ENCODE assay signal across 13 cellular contexts in genomic region chr1:100449477-100449876, GRCh38.
DNase-seq lines count a peak whose midpoint lies in the region; ATAC-seq and TF ChIP-seq lines count a peak whose summit lies in the region.
"Had no signal": no experiment of that assay in that cellular context is flagged by ENCODE, and none has a peak within 500 bp of the region (broad histone marks: within the 10 kb centered on the region; RNA-seq: fewer than 3 reads in every experiment).

No MANE protein-coding gene starts in this region.

- H4K20me1 ChIP-seq in H9 (ENCODE audit: control insufficient read depth, insufficient read depth, insufficient read length) = no peaks in the 10 kb centered on the region

- no peak overlapping the region for H2BK12ac ChIP-seq in H9 (ENCODE audit: insufficient read length, low read depth, low read length)

- H3K36me3 Mint-ChIP-seq in central memory CD8-positive, alpha-beta T cell (ENCODE audit: insufficient read depth) = peaks cover 15% of the 10 kb centered on the region
- no peaks in the 10 kb centered on the region; a peak in 1 of 7 replicates for H3K36me3 Mint-ChIP-seq in H9 (ENCODE audit: insufficient read depth in 1 of 3, low read depth in 3 of 3)
- no peaks in the 10 kb centered on the region for H3K36me3 Mint-ChIP-seq in WTC11

- H3K4ac ChIP-seq in H9 (ENCODE audit: low read depth, low read length) = no peak overlapping the region

- no peak overlapping the region for H2BK20ac ChIP-seq in H9 (ENCODE audit: low read depth, low read length, poor library complexity, severe bottlenecking)

- no peaks in the 10 kb centered on the region for H3K23me2 ChIP-seq in H9 (ENCODE audit: insufficient read length, low read depth, low read length, poor library complexity, severe bottlenecking)

- H3K4me3 Mint-ChIP-seq in central memory CD8-positive, alpha-beta T cell = peak overlapping the region; percentile 40
- H3K4me3 Mint-ChIP-seq in H9 = no peak overlapping the region
- H3K4me3 Mint-ChIP-seq in WTC11 = no peak overlapping the region

- no peak overlapping the region for H3K18ac ChIP-seq in H9 (ENCODE audit: insufficient read length, low read depth, low read length)

- no peaks in the 10 kb centered on the region for H3K9me3 ChIP-seq in H9 (ENCODE audit: control insufficient read depth, low read depth, low read length)
- H3K9me3 ChIP-seq: gastrocnemius medialis had no signal

- no peak overlapping the region for H3K9ac ChIP-seq in H9 (ENCODE audit: extremely low read depth, insufficient read length, low read length)

- TF ChIP-seq POLR2A in GM18505 (IDR thresholded peaks at IDR 0.05; ENCODE audit: borderline replicate concordance, extremely low read depth, insufficient read depth, insufficient read length) = no peak

- no peak overlapping the region for H4K5ac ChIP-seq in H9 (ENCODE audit: insufficient read length, low read depth, low read length)

- H3K27ac Mint-ChIP-seq in central memory CD8-positive, alpha-beta T cell (ENCODE audit: low read depth) = peak overlapping the region; percentile 58
- H3K27ac Mint-ChIP-seq in H9 = peak overlapping the region in 1 of 3 experiments; percentile 11; a peak in 2 of 7 replicates
- no peak overlapping the region for H3K27ac Mint-ChIP-seq in WTC11

- H2BK15ac ChIP-seq in H9 (ENCODE audit: low read depth, low read length) = no peak overlapping the region

- no peak overlapping the region for H3T11ph ChIP-seq in H9 (ENCODE audit: low read length)

- H3K27me3 ChIP-seq in H9 (ENCODE audit: insufficient read depth, low read length) = no peaks in the 10 kb centered on the region
- H3K27me3 ChIP-seq: gastrocnemius medialis had no signal

- POLR2A ChIA-PET in WTC11 (lab: Charles Lee) = no interaction called here

- H3K23ac ChIP-seq in H9 (ENCODE audit: insufficient read length, low read depth, low read length) = no peak overlapping the region

- TF ChIP-seq CTCF in H9 (conservative IDR thresholded peaks at IDR 0.05) = no peak
- TF ChIP-seq CTCF in WTC11 (IDR thresholded peaks at IDR 0.05) = no peak

- WGBS in H9 (ENCODE audit: extremely low coverage, insufficient read length, low lambda C conversion rate) = no CpG with 5 or more reads among the region's 4 CpGs

- H3K79me1 ChIP-seq in H9 (ENCODE audit: insufficient read depth, low read depth, low read length, poor library complexity, severe bottlenecking) = peaks cover 4% of the 10 kb centered on the region

- no peak overlapping the region for H2BK5ac ChIP-seq in H9 (ENCODE audit: insufficient read length, low read length)

- no peak overlapping the region for H3K27ac ChIP-seq in H9 (ENCODE audit: insufficient read length, low read depth, low read length)
- H3K27ac ChIP-seq: gastrocnemius medialis had no signal

- H3K4me2 ChIP-seq in H9 (ENCODE audit: insufficient read depth, insufficient read length, low read length) = no peak overlapping the region

- H3K4me1 ChIP-seq in H9 (ENCODE audit: insufficient read depth, low read length) = no peaks in the 10 kb centered on the region

- H3K27me3 Mint-ChIP-seq in central memory CD8-positive, alpha-beta T cell = no peaks in the 10 kb centered on the region
- no peaks in the 10 kb centered on the region for H3K27me3 Mint-ChIP-seq in H9 (ENCODE audit: low read depth)
- no peaks in the 10 kb centered on the region for H3K27me3 Mint-ChIP-seq in WTC11 (ENCODE audit: low read depth)

- H3K79me2 ChIP-seq in H9 (ENCODE audit: insufficient read depth, low read length) = no peaks in the 10 kb centered on the region

- no peak overlapping the region for H2AFZ ChIP-seq in H9 (ENCODE audit: low read length)

- H3K9me3 Mint-ChIP-seq in central memory CD8-positive, alpha-beta T cell = no peaks in the 10 kb centered on the region
- H3K9me3 Mint-ChIP-seq in H9 (no peaks in the 10 kb centered on the region), WTC11 (no peaks in the 10 kb centered on the region)

- H4K91ac ChIP-seq in H9 (ENCODE audit: insufficient read length, low read depth, low read length) = no peak overlapping the region

- CTCF ChIA-PET in WTC11 (lab: Charles Lee) = no interaction called here

- H3K14ac ChIP-seq in H9 (ENCODE audit: insufficient read depth, low read length) = no peak overlapping the region

- H3K4me1 Mint-ChIP-seq in central memory CD8-positive, alpha-beta T cell = peaks cover 61% of the 10 kb centered on the region
- H3K4me1 Mint-ChIP-seq in H9 = no peaks in the 10 kb centered on the region
- H3K4me1 Mint-ChIP-seq in WTC11 = no peaks in the 10 kb centered on the region

- no peak overlapping the region for H2BK120ac ChIP-seq in H9 (ENCODE audit: low read depth, low read length, poor library complexity, severe bottlenecking)

- H2AK5ac ChIP-seq in H9 (ENCODE audit: insufficient read length, low read length) = no peak overlapping the region

- no peak overlapping the region for H4K8ac ChIP-seq in H9 (replicated peaks; ENCODE audit: insufficient read length, low read depth, low read length)

- DNase-seq in central memory CD8-positive, alpha-beta T cell (ENCODE audit: low spot score in 2 of 2) = no peak
- DNase-seq in LoVo (ENCODE audit: low spot score) (no peak), H9 (no peak), WTC11 (ENCODE audit: low spot score) (no peak)
- DNase-seq: dermis blood vessel endothelial cell, gastrocnemius medialis, IMR-90, NCI-H2081, T1000 had no signal

- ATAC-seq in GM18505 (IDR thresholded peaks at IDR 0.05; ENCODE audit: unreplicated experiment) = peak; percentile 44
- peak; percentile 74 for ATAC-seq in GM19452 (IDR thresholded peaks at IDR 0.05; ENCODE audit: unreplicated experiment)
- peak; percentile 69 for ATAC-seq in HG03378 (IDR thresholded peaks at IDR 0.05; ENCODE audit: unreplicated experiment)
- ATAC-seq in central memory CD8-positive, alpha-beta T cell (replicated peaks; ENCODE audit: extremely low read depth, poor library complexity, severe bottlenecking) = no peak
- ATAC-seq in GM21528 (IDR thresholded peaks at IDR 0.05; ENCODE audit: low FRiP score, unreplicated experiment) = no peak
- ATAC-seq in WTC11 = no peak
- ATAC-seq: gastrocnemius medialis had no signal

- no peak overlapping the region for H3K56ac ChIP-seq in H9 (ENCODE audit: insufficient read length, low read depth, low read length)

TF ChIP-seq in WTC11, 78 proteins besides CTCF, POLR2A, EP300 and RAD21 (continues in another document):
- TF ChIP-seq GTF2I (CRISPR knock-in tag; conservative IDR thresholded peaks at IDR 0.05) (no peak), JAZF1 (CRISPR knock-in tag; IDR thresholded peaks at IDR 0.05) (no peak), ETV6 (CRISPR knock-in tag; IDR thresholded peaks at IDR 0.05) (no peak), AR (CRISPR knock-in tag; IDR thresholded peaks at IDR 0.05) (no peak), OVOL2 (CRISPR knock-in tag; IDR thresholded peaks at IDR 0.05; ENCODE audit: borderline replicate concordance) (no peak), SP1 (CRISPR knock-in tag; conservative IDR thresholded peaks at IDR 0.05) (no peak), CREB1 (CRISPR knock-in tag; IDR thresholded peaks at IDR 0.05) (no peak), CDX4 (CRISPR knock-in tag; IDR thresholded peaks at IDR 0.05; ENCODE audit: borderline replicate concordance) (no peak), FOXP4 (CRISPR knock-in tag; IDR thresholded peaks at IDR 0.05) (no peak)

Comparison
In these comparisons a context has a peak if more than half of its experiments do, and no peak if none do; other contexts are left out.
1. ATAC-seq: peak in GM18505 (single experiment), GM19452 (single experiment) and HG03378 (single experiment); none in central memory CD8-positive, alpha-beta T cell (single experiment), GM21528 (single experiment) and WTC11 (single experiment).